8 cellular contexts compared by ENCODE assay signal in the genomic region with DNA sequence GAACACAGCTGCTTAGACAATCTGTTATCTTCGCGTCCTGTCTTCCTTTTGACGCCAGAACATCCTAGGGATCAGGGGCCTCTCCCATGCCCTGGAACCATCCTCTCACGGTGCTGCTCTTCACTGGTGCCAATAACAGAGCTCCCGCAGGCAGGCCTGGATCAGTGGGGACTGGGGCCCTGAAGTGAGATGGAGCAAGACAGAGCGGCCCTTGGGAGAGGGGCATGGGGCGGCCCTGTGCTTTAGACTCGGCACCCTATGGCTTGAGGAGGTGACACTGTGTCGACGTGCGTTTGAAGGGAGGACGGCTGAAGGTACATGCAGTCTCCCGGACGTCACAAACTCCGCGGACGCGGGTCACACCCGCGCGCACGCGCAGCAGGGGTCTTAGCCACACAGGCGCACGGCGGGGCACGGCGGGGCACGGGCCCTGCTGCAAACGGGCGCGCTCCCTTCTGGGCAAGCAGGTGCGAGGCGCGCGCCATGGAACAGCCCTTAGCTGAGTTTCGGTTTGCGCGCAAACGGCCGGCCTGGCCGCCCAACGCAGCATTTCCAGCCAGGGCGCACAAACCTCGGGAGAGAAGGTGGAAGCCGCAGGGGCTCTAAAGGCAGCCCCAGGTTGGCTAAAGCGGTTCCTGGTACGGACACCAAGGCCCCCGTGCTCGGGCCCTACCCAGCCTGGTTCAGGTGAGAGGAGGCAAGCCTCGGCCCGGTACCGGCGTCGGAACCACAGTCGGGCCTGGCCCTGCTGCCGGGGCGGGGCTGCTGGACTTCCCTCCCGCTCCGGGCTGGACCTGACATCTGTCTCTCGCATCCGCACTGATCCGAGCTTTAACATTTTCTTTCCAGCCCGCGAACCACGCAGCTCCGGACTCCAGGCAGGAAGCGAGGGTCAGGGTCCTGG. TPM values are rescaled to one million over a fixed set of nuclear protein-coding genes. Genes with fewer than 3 reads are reported as not detected.
DNase-seq lines count a peak whose midpoint lies in the region; ATAC-seq and TF ChIP-seq lines count a peak whose summit lies in the region.

No MANE protein-coding gene starts in this region.

- WGBS in esophagus squamous epithelium, 2 donors, result 0 to 15% methylated on average over 8 to 12 of the region's 68 CpGs

- TF ChIP-seq POLR2A in esophagus squamous epithelium (IDR thresholded peaks at IDR 0.05), result no peak

- H3K4me3 ChIP-seq in esophagus squamous epithelium (peak overlapping the region; percentile 27 to 65 (median 46)), rectal smooth muscle tissue (ENCODE audit: low read length) (peak overlapping the region; percentile 7)

- intact Hi-C loops in esophagus squamous epithelium (cut with DNase I), result no loop called here

- H3K27ac ChIP-seq in esophagus squamous epithelium, result no peak overlapping the region
- H3K27ac ChIP-seq in rectal smooth muscle tissue (ENCODE audit: low read depth, low read length), result no peak overlapping the region

- no peaks in the 10 kb centered on the region for H3K9me3 ChIP-seq in esophagus squamous epithelium

- ATAC-seq in activated CD4-positive, CD25-positive, alpha-beta regulatory T cell treated with anti-CD3 and anti-CD28 coated beads, Interleukin-2, amount 50 U/mL, for 24 hours, result peak; percentile 27 to 43

- peaks cover 10 to 30% (median 17%) of the 10 kb centered on the region in 3 donors for H3K4me1 ChIP-seq in esophagus squamous epithelium
- H3K4me1 ChIP-seq in rectal smooth muscle tissue (ENCODE audit: control insufficient read depth, insufficient read depth, low read length), result no peaks in the 10 kb centered on the region

- no peak overlapping the region for H3K9ac ChIP-seq in rectal smooth muscle tissue (ENCODE audit: low read length)

- H3K36me3 ChIP-seq in esophagus squamous epithelium, result no peaks in the 10 kb centered on the region
- no peaks in the 10 kb centered on the region for H3K36me3 ChIP-seq in rectal smooth muscle tissue (ENCODE audit: control insufficient read depth, insufficient read depth, low read length)

- H3K27me3 ChIP-seq in esophagus squamous epithelium, result peaks cover 0 to 85% (median 0%) of the 10 kb centered on the region in 4 donors
- peaks cover 9% of the 10 kb centered on the region for H3K27me3 ChIP-seq in rectal smooth muscle tissue (ENCODE audit: control insufficient read depth, insufficient read depth, low read length)

- no peak for TF ChIP-seq CTCF in esophagus squamous epithelium (IDR thresholded peaks at IDR 0.05)

- DNase-seq in activated CD4-positive, CD25-positive, alpha-beta regulatory T cell (lab: John Stamatoyannopoulos, UW), result no peak
- DNase-seq in SK-N-DZ (ENCODE audit: low spot score) (peak; percentile 41), esophagus squamous epithelium (lab: John Stamatoyannopoulos, UW) (no peak), T1000 (lab: John Stamatoyannopoulos, UW) (no peak), cortex of kidney (lab: John Stamatoyannopoulos, UW) (no peak), UCSD-AML1 (lab: John Stamatoyannopoulos, UW; ENCODE audit: unreplicated experiment) (no peak)

RNA-seq across cellular contexts. Expression of gene RNF17, which starts 16.5 kb away (rescaled TPM):
- polyA plus RNA-seq in SK-N-DZ (2014; cell fraction: cytosol; rRNA removed), result 0.07 and 0.29 TPM in 2 replicates
- 0.15 and 1.0 TPM in 2 replicates for polyA plus RNA-seq in SK-N-DZ (2014; cell fraction: nucleus; rRNA removed)
- total RNA-seq in esophagus squamous epithelium, result under 1 TPM in 1 of 4 donors, not detected in 3; 0.38 TPM
